25 cellular contexts compared by ENCODE assay signal in genomic region chr20:30281584-30282197, GRCh38.
"Had no signal": no experiment of that assay in that cellular context is flagged by ENCODE, and none has a peak within 500 bp of the region (broad histone marks: within the 10 kb centered on the region; RNA-seq: fewer than 3 reads in every experiment).

No MANE protein-coding gene starts in this region.

- H3K4me1 ChIP-seq: adrenal gland, breast epithelium had no signal

- H3K4me3 ChIP-seq: adrenal gland, breast epithelium, K562 had no signal

- H3K36me3 Mint-ChIP-seq: T-cell had no signal

- H3K27ac Mint-ChIP-seq: activated CD8-positive, alpha-beta T cell treated with anti-CD3 and anti-CD28 coated beads for 36 hours; activated naive CD4-positive, alpha-beta T cell treated with anti-CD3 and anti-CD28 coated beads, Interleukin-2, amount 10 ng/mL, durations not matched to agents 7 days and 5 days; activated naive CD8-positive, alpha-beta T cell treated with anti-CD3 and anti-CD28 coated beads for 36 hours; activated T-cell treated with anti-CD3 and anti-CD28 coated beads, Interleukin-2, amount 50 U/mL, for 72 hours; activated T-helper 2 cell treated with anti-CD3 and anti-CD28 coated beads, Interferon-gamma antibody, Interleukin-2, Interleukin-4, amounts not matched to agents 10 μg/mL and 5 μg/mL and 100 μg/mL, durations not matched to agents 14 hours and 24 hours and 36 hours had no signal

- H3K4me3 Mint-ChIP-seq: activated CD8-positive, alpha-beta T cell treated with anti-CD3 and anti-CD28 coated beads for 36 hours; activated naive CD4-positive, alpha-beta T cell treated with anti-CD3 and anti-CD28 coated beads, Interleukin-2, amount 10 ng/mL, durations not matched to agents 7 days and 5 days; activated naive CD8-positive, alpha-beta T cell treated with anti-CD3 and anti-CD28 coated beads for 36 hours; activated T-cell treated with anti-CD3 and anti-CD28 coated beads, Interleukin-2, amount 50 U/mL, for 72 hours had no signal

- DNase-seq: activated CD4-positive, alpha-beta T cell treated with anti-CD3 and anti-CD28 coated beads for 4 hours; activated CD8-positive, alpha-beta memory T cell treated with anti-CD3 and anti-CD28 coated beads, Interleukin-2, amount 50 U/mL, for 4 hours; activated CD8-positive, alpha-beta T cell treated with anti-CD3 and anti-CD28 coated beads for 36 hours; activated gamma-delta T cell treated with Interleukin-2 at 50 U/mL for 16 hours; activated naive CD4-positive, alpha-beta T cell treated with anti-CD3 and anti-CD28 coated beads, Interleukin-2, amount 10 ng/mL, durations not matched to agents 7 days and 5 days; activated naive CD8-positive, alpha-beta T cell treated with anti-CD3 and anti-CD28 coated beads for 36 hours; activated T-cell treated with anti-CD3 and anti-CD28 coated beads, Interleukin-2, amount 50 U/mL, for 72 hours; adrenal gland; caudate nucleus; Karpas-422; NCI-H1048; NCI-H146; NCI-H187 treated with DMSO at 0.1 percent for 48 hours; NCI-H2081 treated with DMSO at 0.1 percent for 48 hours; NCI-H2171 treated with DMSO at 0.1 percent for 48 hours; NCI-H226; NCI-H526; PC-3; SIG-M5; T-cell; T-helper 2 cell had no signal

- H3K27me3 ChIP-seq: adrenal gland, breast epithelium had no signal

- H3K27ac ChIP-seq: adrenal gland, breast epithelium had no signal

- H3K9me3 ChIP-seq: adrenal gland had no signal

- H3K27me3 Mint-ChIP-seq: activated CD8-positive, alpha-beta T cell treated with anti-CD3 and anti-CD28 coated beads for 36 hours; activated naive CD4-positive, alpha-beta T cell treated with anti-CD3 and anti-CD28 coated beads, Interleukin-2, amount 10 ng/mL, durations not matched to agents 7 days and 5 days; activated naive CD8-positive, alpha-beta T cell treated with anti-CD3 and anti-CD28 coated beads for 36 hours; T-cell had no signal

- H3K36me3 ChIP-seq: adrenal gland, breast epithelium had no signal

- ATAC-seq: activated CD4-positive, CD25-positive, alpha-beta regulatory T cell treated with anti-CD3 and anti-CD28 coated beads, Interleukin-2, amount 50 U/mL, for 24 hours; activated CD8-positive, alpha-beta T cell treated with anti-CD3 and anti-CD28 coated beads for 36 hours; activated T-cell treated with anti-CD3 and anti-CD28 coated beads, Interleukin-2, amount 50 U/mL, for 72 hours; K562; PC-3; T-cell had no signal
